In the genomic region with DNA sequence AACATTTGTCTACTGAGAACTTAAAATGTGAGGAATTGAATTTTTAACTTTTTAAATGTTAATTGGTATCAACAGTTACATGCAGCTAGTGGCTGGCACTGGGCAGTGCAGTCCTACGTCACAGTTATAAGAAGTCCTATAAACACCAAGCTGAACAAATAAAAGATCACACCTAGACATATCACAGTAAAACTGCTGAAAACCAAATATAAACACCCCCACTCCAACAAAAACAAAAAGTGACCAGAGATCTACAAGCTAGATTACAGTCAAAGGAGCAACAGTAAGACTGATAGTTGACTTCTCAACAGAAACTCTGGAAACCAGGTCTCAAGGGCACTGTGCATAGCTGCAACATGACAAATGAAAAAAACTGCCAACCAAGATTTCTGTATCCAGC, we compare ENCODE assay signal across 17 cellular contexts. TPM values are rescaled to one million over a fixed set of nuclear protein-coding genes. Genes with fewer than 3 reads are reported as not detected.
DNase-seq lines count a peak whose midpoint lies in the region; ATAC-seq and TF ChIP-seq lines count a peak whose summit lies in the region.
"Had no signal": no experiment of that assay in that cellular context is flagged by ENCODE, and none has a peak within 500 bp of the region (broad histone marks: within the 10 kb centered on the region; RNA-seq: fewer than 3 reads in every experiment).

No MANE protein-coding gene starts in this region.

- H3K27me3 ChIP-seq in SU-DHL-6 (ENCODE audit: low read length) (no peaks in the 10 kb centered on the region), skeletal muscle satellite cell (ENCODE audit: control insufficient read depth, insufficient read depth, low read length) (no peaks in the 10 kb centered on the region), neural progenitor cell (no peaks in the 10 kb centered on the region)
- H3K27me3 ChIP-seq: SJCRH30, vagina had no signal

- H3K4me2 ChIP-seq in SU-DHL-6 (ENCODE audit: low read depth, low read length, poor library complexity, severe bottlenecking) (peak overlapping the region; percentile 1), skeletal muscle satellite cell (ENCODE audit: low read length) (peak overlapping the region; percentile 10), neural progenitor cell (no peak overlapping the region)

- H3K27ac Mint-ChIP-seq in activated T-cell treated with anti-CD3 and anti-CD28 coated beads, Interleukin-2, amount 50 U/mL, for 72 hours: peak overlapping the region; percentile 89
- H3K27ac Mint-ChIP-seq in neural progenitor cell: no peak overlapping the region

- H3K27me3 Mint-ChIP-seq in activated T-cell treated with anti-CD3 and anti-CD28 coated beads, Interleukin-2, amount 50 U/mL, for 72 hours (ENCODE audit: low read depth): no peaks in the 10 kb centered on the region
- H3K27me3 Mint-ChIP-seq in neural progenitor cell (ENCODE audit: insufficient read depth, low read depth): no peaks in the 10 kb centered on the region

- H3K4me3 ChIP-seq in SU-DHL-6 (ENCODE audit: insufficient read depth, low read length, poor library complexity, severe bottlenecking) (no peak overlapping the region), fibroblast of the aortic adventitia (ENCODE audit: low read depth, low read length) (no peak overlapping the region), skeletal muscle satellite cell (ENCODE audit: low read length) (no peak overlapping the region), neural progenitor cell (no peak overlapping the region)
- H3K4me3 ChIP-seq: SJCRH30, vagina had no signal

- H3K36me3 Mint-ChIP-seq in activated T-cell treated with anti-CD3 and anti-CD28 coated beads, Interleukin-2, amount 50 U/mL, for 72 hours (ENCODE audit: insufficient read depth in 2 of 2): no peaks in the 10 kb centered on the region
- peaks cover 36% of the 10 kb centered on the region for H3K36me3 Mint-ChIP-seq in neural progenitor cell

- H3K9ac ChIP-seq in SU-DHL-6 (ENCODE audit: low read length) (no peak overlapping the region), skeletal muscle satellite cell (ENCODE audit: low read depth, low read length) (no peak overlapping the region), neural progenitor cell (no peak overlapping the region)

- H2AFZ ChIP-seq in SU-DHL-6 (ENCODE audit: low read depth, low read length, severe bottlenecking): no peak overlapping the region
- no peak overlapping the region for H2AFZ ChIP-seq in neural progenitor cell (replicated peaks)

- H3K79me2 ChIP-seq in SU-DHL-6 (ENCODE audit: insufficient read depth, low read length) (peaks cover 99% of the 10 kb centered on the region), neural progenitor cell (ENCODE audit: low read depth) (peaks cover 100% of the 10 kb centered on the region)

- H3K9me3 Mint-ChIP-seq in activated T-cell treated with anti-CD3 and anti-CD28 coated beads, Interleukin-2, amount 50 U/mL, for 72 hours: no peaks in the 10 kb centered on the region
- H3K9me3 Mint-ChIP-seq in neural progenitor cell: peaks cover 18% of the 10 kb centered on the region

- no peak for TF ChIP-seq CTCF in SU-DHL-6 (IDR thresholded peaks at IDR 0.05; ENCODE audit: insufficient read depth, low read length, poor library complexity, severe bottlenecking)
- TF ChIP-seq CTCF in fibroblast of the aortic adventitia (IDR thresholded peaks at IDR 0.05; ENCODE audit: insufficient read depth, low read length): peak; percentile 22
- no peak for TF ChIP-seq CTCF in neural progenitor cell (IDR thresholded peaks at IDR 0.05)

- H3K4me3 Mint-ChIP-seq in activated T-cell treated with anti-CD3 and anti-CD28 coated beads, Interleukin-2, amount 50 U/mL, for 72 hours: peak overlapping the region in 1 of 2 donors; percentile 65
- H3K4me3 Mint-ChIP-seq in neural progenitor cell: no peak overlapping the region
- H3K4me3 Mint-ChIP-seq: neural crest cell had no signal

- no peaks in the 10 kb centered on the region for H3K9me2 ChIP-seq in SU-DHL-6 (replicated peaks; ENCODE audit: insufficient read depth, low read length)

- peaks cover 26% of the 10 kb centered on the region; the same call in 1 of the 2 replicates for H3F3A ChIP-seq in SU-DHL-6 (ENCODE audit: insufficient read depth)
- peaks cover 23% of the 10 kb centered on the region for H3F3A ChIP-seq in neural progenitor cell (ENCODE audit: low read depth)

- H4K20me1 ChIP-seq in SU-DHL-6 (ENCODE audit: low read depth, low read length): peaks cover 79% of the 10 kb centered on the region
- peaks cover 68% of the 10 kb centered on the region for H4K20me1 ChIP-seq in neural progenitor cell (ENCODE audit: low read depth)

- ATAC-seq in activated T-cell treated with anti-CD3 and anti-CD28 coated beads, Interleukin-2, amount 50 U/mL, for 72 hours (replicated peaks in 1 of 2): peak; percentile 38 to 44
- ATAC-seq in HG02970 (IDR thresholded peaks at IDR 0.05; ENCODE audit: low FRiP score, unreplicated experiment): no peak

- peaks cover 74% of the 10 kb centered on the region for H3K4me1 Mint-ChIP-seq in activated T-cell treated with anti-CD3 and anti-CD28 coated beads, Interleukin-2, amount 50 U/mL, for 72 hours (ENCODE audit: low read depth)
- H3K4me1 Mint-ChIP-seq in neural progenitor cell: no peaks in the 10 kb centered on the region

- H3K4me1 ChIP-seq in skeletal muscle satellite cell (ENCODE audit: control insufficient read depth, insufficient read depth, low read length) (no peaks in the 10 kb centered on the region), neural progenitor cell (peaks cover 27% of the 10 kb centered on the region)
- H3K4me1 ChIP-seq: SJCRH30 had no signal

- H3K27ac ChIP-seq in SU-DHL-6 (ENCODE audit: low read depth, low read length): no peak overlapping the region
- H3K27ac ChIP-seq in neural progenitor cell: no peak overlapping the region
- H3K27ac ChIP-seq: SJCRH30, vagina had no signal

- DNase-seq in activated T-cell treated with anti-CD3 and anti-CD28 coated beads, Interleukin-2, amount 50 U/mL, for 72 hours: no peak
- DNase-seq in activated T-cell treated with anti-CD3 and anti-CD28 coated beads for 4 hours: no peak
- DNase-seq in fibroblast of the aortic adventitia (ENCODE audit: low read depth): peak; percentile 27
- no peak for DNase-seq in neural progenitor cell (ENCODE audit: low spot score)
- DNase-seq in activated CD8-positive, alpha-beta memory T cell treated with anti-CD3 and anti-CD28 coated beads for 24 hours: no peak
- DNase-seq: activated CD4-positive, CD25-positive, alpha-beta regulatory T cell treated with anti-CD3 and anti-CD28 coated beads, Interleukin-2, amount 50 U/mL, for 72 hours; activated effector memory CD4-positive, alpha-beta T cell treated with anti-CD3 and anti-CD28 coated beads, Interleukin-2, amount 50 U/mL, for 16 hours; DMS153; H7; NCI-H1436 treated with DMSO at 0.1 percent for 48 hours; NCI-H82; SJCRH30 had no signal

- no peaks in the 10 kb centered on the region for H3K9me3 ChIP-seq in SU-DHL-6 (ENCODE audit: insufficient read depth, low read length)
- no peaks in the 10 kb centered on the region for H3K9me3 ChIP-seq in skeletal muscle satellite cell (replicated peaks; ENCODE audit: low read length)
- no peaks in the 10 kb centered on the region for H3K9me3 ChIP-seq in neural progenitor cell (ENCODE audit: low read depth)
- H3K9me3 ChIP-seq: vagina had no signal

- no peaks in the 10 kb centered on the region for H3K36me3 ChIP-seq in SU-DHL-6 (ENCODE audit: low read length)
- no peaks in the 10 kb centered on the region for H3K36me3 ChIP-seq in skeletal muscle satellite cell (ENCODE audit: insufficient read depth, low read length)
- H3K36me3 ChIP-seq in neural progenitor cell: no peaks in the 10 kb centered on the region
- H3K36me3 ChIP-seq: SJCRH30, vagina had no signal

RNA-seq across cellular contexts. Expression of a gene that starts 19.4 kb away (rescaled TPM):
- 100 to 1,000 TPM in 1 of 2 donors, 10 to 100 TPM in 1; 96.0 to 102 TPM for total RNA-seq in activated T-cell treated with anti-CD3 and anti-CD28 coated beads, Interleukin-2, amount 50 U/mL, for 72 hours
- 10.4 and 28.1 TPM in 2 replicates for total RNA-seq in fibroblast of the aortic adventitia (ENCODE audit: low replicate concordance)
- 10.0 and 11.4 TPM in 2 replicates for total RNA-seq in skeletal muscle satellite cell (2012; rRNA removed)
- 26.4 and 31.1 TPM in 2 replicates for total RNA-seq in neural progenitor cell (ENCODE audit: low replicate concordance)
